1 cellular context compared by ENCODE assay signal in the genomic region with DNA sequence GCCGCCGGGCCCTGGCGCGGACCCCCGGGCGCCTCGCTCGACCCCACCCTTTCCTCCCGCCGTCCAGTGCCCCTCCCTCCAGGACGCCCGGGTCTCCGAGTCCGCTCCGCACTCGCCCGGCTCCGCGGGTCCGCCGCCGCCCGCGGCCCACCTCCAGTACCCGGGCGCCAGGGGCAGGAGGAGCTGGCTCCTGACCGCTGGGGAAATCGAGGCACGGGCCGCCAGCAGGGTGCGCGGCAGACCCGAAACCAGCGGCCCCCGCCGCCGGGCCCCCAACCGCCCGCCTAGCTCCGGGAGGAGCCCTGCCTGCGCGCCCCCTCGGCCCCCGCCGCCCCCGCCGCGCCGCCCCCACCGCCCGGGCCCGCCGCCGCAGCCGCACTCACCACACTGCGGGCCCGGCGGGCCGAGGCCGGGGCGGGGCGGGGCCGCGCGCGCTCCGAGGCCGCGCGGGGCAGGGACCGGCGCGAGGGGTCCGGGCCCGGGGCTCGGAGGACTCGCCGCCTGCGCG.
A peak's percentile ranks its signal among the peaks of the same experiment; 100 is the strongest.
TF ChIP-seq lines count a peak whose summit lies in the region.

No MANE protein-coding gene starts in this region.

TF ChIP-seq in H1, 55 proteins besides CTCF, POLR2A, EP300 and RAD21:
- TF ChIP-seq, protein P1, sequence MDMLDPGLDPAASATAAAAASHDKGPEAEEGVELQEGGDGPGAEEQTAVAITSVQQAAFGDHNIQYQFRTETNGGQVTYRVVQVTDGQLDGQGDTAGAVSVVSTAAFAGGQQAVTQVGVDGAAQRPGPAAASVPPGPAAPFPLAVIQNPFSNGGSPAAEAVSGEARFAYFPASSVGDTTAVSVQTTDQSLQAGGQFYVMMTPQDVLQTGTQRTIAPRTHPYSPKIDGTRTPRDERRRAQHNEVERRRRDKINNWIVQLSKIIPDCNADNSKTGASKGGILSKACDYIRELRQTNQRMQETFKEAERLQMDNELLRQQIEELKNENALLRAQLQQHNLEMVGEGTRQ (IDR thresholded peaks at IDR 0.05; ENCODE audit: low read length): no peak
- TF ChIP-seq SIX5 (IDR thresholded peaks at IDR 0.05; ENCODE audit: low read depth, low read length) (no peak), CREB1 (IDR thresholded peaks at IDR 0.05) (no peak), MAFK (IDR thresholded peaks at IDR 0.05; ENCODE audit: low read depth, low read length) (no peak), HDAC6 (IDR thresholded peaks at IDR 0.05; ENCODE audit: low read depth, low read length) (no peak), KDM4A (IDR thresholded peaks at IDR 0.05; ENCODE audit: low read depth, low read length, severe bottlenecking) (no peak), PHF8 (conservative IDR thresholded peaks at IDR 0.05; ENCODE audit: low read depth, low read length) (0 out of 2 replicates have a peak, but pooled peaks have one; percentile 11), CHD2 (IDR thresholded peaks at IDR 0.05; ENCODE audit: low read length) (no peak), TAF1 (IDR thresholded peaks at IDR 0.05; ENCODE audit: low read depth, low read length) (0 out of 2 replicates have a peak, but pooled peaks have one; percentile 2), TAF7 (optimal IDR thresholded peaks at IDR 0.05; ENCODE audit: borderline replicate concordance, low read depth, low read length) (no peak), GABPA (IDR thresholded peaks at IDR 0.05; ENCODE audit: borderline replicate concordance, insufficient read depth, low read length) (no peak), SP4 (IDR thresholded peaks at IDR 0.05; ENCODE audit: low read length) (no peak), SP1 (IDR thresholded peaks at IDR 0.05; ENCODE audit: low read depth, low read length) (no peak)
